ENCODE assay signal across 2 cellular contexts in genomic region chr10:6476989-6477388, GRCh38.
TF ChIP-seq lines count a peak whose summit lies in the region.

No MANE protein-coding gene starts in this region.

TF ChIP-seq in GM12878, 131 proteins besides CTCF, POLR2A, EP300 and RAD21:
- TF ChIP-seq HDAC6 (IDR thresholded peaks at IDR 0.05; ENCODE audit: unreplicated experiment) = no peak
- TF ChIP-seq PAX8 (IDR thresholded peaks at IDR 0.05) = no peak
- no peak for TF ChIP-seq FOXK2 (IDR thresholded peaks at IDR 0.05)
- no peak for TF ChIP-seq SREBF1 (IDR thresholded peaks at IDR 0.05; ENCODE audit: low read length)
- TF ChIP-seq ZNF622 (IDR thresholded peaks at IDR 0.05) = no peak
- TF ChIP-seq MTA3 (IDR thresholded peaks at IDR 0.05; ENCODE audit: borderline replicate concordance, low read length) = no peak
- TF ChIP-seq IKZF1 (conservative IDR thresholded peaks at IDR 0.05) = 0 out of 2 replicates have a peak, but pooled peaks have one; percentile 29
- no peak for TF ChIP-seq EZH2 (IDR thresholded peaks at IDR 0.05; ENCODE audit: borderline replicate concordance, control insufficient read depth, low read depth, low read length)
- peak; percentile 21 to 27; a peak in 2 of 4 replicates for TF ChIP-seq IKZF2 (IDR thresholded peaks at IDR 0.05)

TF ChIP-seq in HEK293T, 16 proteins besides CTCF, POLR2A, EP300 and RAD21:
- TF ChIP-seq LEF1 (IDR thresholded peaks at IDR 0.05; ENCODE audit: borderline replicate concordance) (no peak), TARDBP (IDR thresholded peaks at IDR 0.05) (no peak), PKNOX1 (IDR thresholded peaks at IDR 0.05) (no peak)
